ENCODE assay signal across 8 cellular contexts in the genomic region with DNA sequence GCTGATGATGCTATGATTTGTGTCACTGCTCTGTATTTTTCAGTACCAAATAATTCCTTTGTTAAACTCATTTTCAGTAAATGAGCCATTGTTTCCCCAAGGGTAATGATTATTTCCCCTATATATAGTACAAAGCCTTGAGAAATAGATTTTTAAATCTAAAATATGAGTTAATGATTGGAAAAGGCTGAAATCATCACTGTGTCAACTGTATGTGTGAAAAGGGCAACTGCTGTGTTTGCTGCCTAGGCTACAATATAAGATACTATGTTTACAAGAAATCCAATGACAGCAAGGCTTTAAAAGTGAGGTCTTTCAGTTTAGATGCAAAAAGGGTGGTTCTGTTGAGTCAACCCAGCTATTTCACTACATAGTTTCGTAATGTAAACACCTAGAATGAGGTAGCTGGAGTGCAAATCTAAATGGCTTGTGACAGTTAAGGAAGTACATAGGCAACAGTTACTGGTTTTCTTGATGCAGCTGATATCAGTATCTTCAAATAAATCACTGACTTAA. TPM values are rescaled to one million over a fixed set of nuclear protein-coding genes. Genes with fewer than 3 reads are reported as not detected.
A peak's percentile ranks its signal among the peaks of the same experiment; 100 is the strongest.
DNase-seq lines count a peak whose midpoint lies in the region; ATAC-seq, FAIRE-seq and TF ChIP-seq lines count a peak whose summit lies in the region.

No MANE protein-coding gene starts in this region.

- H3K4me3 ChIP-seq in A549 (no peak overlapping the region), right cardiac atrium (ENCODE audit: low read length) (no peak overlapping the region)

- H3K4me1 ChIP-seq in A549 (peaks cover 29% of the 10 kb centered on the region), right cardiac atrium (ENCODE audit: control insufficient read depth, insufficient read depth, low read length) (peaks cover 4% of the 10 kb centered on the region)

- no peaks in the 10 kb centered on the region for H3K36me3 Mint-ChIP-seq in activated T-helper 17 cell treated with anti-CD3 and anti-CD28 coated beads, Interleukin-2, amount 50 U/mL, for 72 hours (ENCODE audit: low read depth)

- peak overlapping the region; percentile 54 for H3K4me2 ChIP-seq in A549

- TF ChIP-seq EP300 in A549 (IDR thresholded peaks at IDR 0.05), result no peak

- H3K27ac ChIP-seq in A549 (no peak overlapping the region), right cardiac atrium (ENCODE audit: low read length) (no peak overlapping the region)

- H3K4me1 Mint-ChIP-seq in activated T-helper 17 cell treated with anti-CD3 and anti-CD28 coated beads, Interleukin-2, amount 50 U/mL, for 72 hours, result peaks cover 29% of the 10 kb centered on the region

- H3K9me3 ChIP-seq in A549 (no peaks in the 10 kb centered on the region), right cardiac atrium (ENCODE audit: control insufficient read depth, low read length) (no peaks in the 10 kb centered on the region)

- TF ChIP-seq CTCF in A549 (IDR thresholded peaks at IDR 0.05), result no peak

- CTCF ChIA-PET in A549 (lab: Yijun Ruan, JAX), result interaction anchor here (0.5 to 1.3 kb wide), 5 partner anchors 27 to 821 kb away, joined by 3 to 4 read pairs (median 3); no protein-coding TSS in a partner anchor
- CTCF ChIA-PET in HEK293T (lab: Yijun Ruan, JAX), result interaction anchor here (0.7 kb wide), 1 partner anchor 178 kb away, joined by 3 read pairs; no protein-coding TSS in a partner anchor

- POLR2A ChIA-PET in A549 (lab: Yijun Ruan, JAX) (interaction anchor here (2.6 kb wide), 1 partner anchor 17 kb away, joined by 10 read pairs; no protein-coding TSS in a partner anchor), HEK293T (lab: Yijun Ruan, JAX) (interaction anchor here (1.1 to 1.3 kb wide), 2 partner anchors 16 to 18 kb away, joined by 3 to 8 read pairs; no protein-coding TSS in a partner anchor)

- H3K9me3 Mint-ChIP-seq in activated T-helper 17 cell treated with anti-CD3 and anti-CD28 coated beads, Interleukin-2, amount 50 U/mL, for 72 hours, result no peaks in the 10 kb centered on the region

- no peaks in the 10 kb centered on the region for H3K27me3 ChIP-seq in right cardiac atrium (ENCODE audit: control insufficient read depth, insufficient read depth)

- H3K27ac Mint-ChIP-seq in activated T-helper 17 cell treated with anti-CD3 and anti-CD28 coated beads, Interleukin-2, amount 50 U/mL, for 72 hours, result peak overlapping the region; percentile 94

- 60% methylated on average over 1 of the region's 1 CpG for WGBS in A549 (ENCODE audit: missing lambda C conversion rate)
- 94% methylated on average over 1 of the region's 1 CpG for WGBS in right cardiac atrium

- ATAC-seq in A549, result peak; percentile 50 to 59; a peak in 3 of 6 replicates
- ATAC-seq in GM19043 (IDR thresholded peaks at IDR 0.05; ENCODE audit: low read depth, unreplicated experiment), result peak; percentile 86
- ATAC-seq in HG03108 (IDR thresholded peaks at IDR 0.05; ENCODE audit: unreplicated experiment), result peak; percentile 86
- ATAC-seq in activated T-helper 17 cell treated with anti-CD3 and anti-CD28 coated beads, Interleukin-2, amount 50 U/mL, for 72 hours (replicated peaks), result peak; percentile 94
- ATAC-seq in right cardiac atrium, result no peak

- H3K27me3 Mint-ChIP-seq in activated T-helper 17 cell treated with anti-CD3 and anti-CD28 coated beads, Interleukin-2, amount 50 U/mL, for 72 hours, result no peaks in the 10 kb centered on the region

- TF ChIP-seq RAD21 in A549 (conservative IDR thresholded peaks at IDR 0.05 in 1 of 2, IDR thresholded peaks at IDR 0.05 in 1 of 2), result no peak

- intact Hi-C loops in right cardiac atrium (cut with DNase I), result no loop called here

- DNase-seq in A549 (ENCODE audit: low read depth in 1 of 2, low spot score in 1 of 2) (peak in 1 of 2 experiments; percentile 62), pons (ENCODE audit: low spot score) (peak; percentile 65), UCSD-AML1 (lab: John Stamatoyannopoulos, UW; ENCODE audit: unreplicated experiment) (no peak), HEK293T (ENCODE audit: extremely low spot score) (no peak), right cardiac atrium (no peak)

- no peak for TF ChIP-seq POLR2A in A549 (IDR thresholded peaks at IDR 0.05; ENCODE audit: low read length)

- peak overlapping the region; percentile 41 for H3K4me3 Mint-ChIP-seq in activated T-helper 17 cell treated with anti-CD3 and anti-CD28 coated beads, Interleukin-2, amount 50 U/mL, for 72 hours

- FAIRE-seq in A549 (lab: Jason Lieb, UNC), result no peak

TF ChIP-seq in A549, 52 proteins besides CTCF, POLR2A, EP300 and RAD21:
- TF ChIP-seq FOXS1 (CRISPR knock-in tag; IDR thresholded peaks at IDR 0.05) (no peak), CEBPB (IDR thresholded peaks at IDR 0.05) (peak; percentile 30 to 47; a peak in 1 of 4 replicates), CHD4 (IDR thresholded peaks at IDR 0.05; ENCODE audit: borderline replicate concordance) (no peak), FOSL2 (IDR thresholded peaks at IDR 0.05) (no peak), FOSL2 (CRISPR knock-in tag; IDR thresholded peaks at IDR 0.05) (peak; percentile 20; the same call in 1 of the 2 replicates), RFX5 (IDR thresholded peaks at IDR 0.05) (no peak)

TF ChIP-seq in HEK293T, 16 proteins besides CTCF, POLR2A, EP300 and RAD21:
- TF ChIP-seq SP1 (IDR thresholded peaks at IDR 0.05) (no peak), FOXA1 (IDR thresholded peaks at IDR 0.05) (no peak), BHLHE40 (IDR thresholded peaks at IDR 0.05; ENCODE audit: borderline replicate concordance) (no peak)

RNA-seq across cellular contexts. Expression of a gene that starts 15.3 kb away (rescaled TPM):
- polyA plus RNA-seq in A549 (2011; rRNA removed), result 26.5 and 45.3 TPM in 2 replicates
- polyA plus RNA-seq in A549 (2012; cell fraction: cytosol; rRNA removed), result 7.2 and 10.6 TPM in 2 replicates
- 8.8 and 9.6 TPM in 2 replicates for polyA plus RNA-seq in A549 (2012; cell fraction: nucleus; rRNA removed)
- 10.8 to 11.9 TPM (median 11.8 TPM) in 3 replicates for polyA plus RNA-seq in A549 (2017; fragmentation: RNase III; extraction: RNeasy Plus Mini Kit Qiagen cat#74134 plus additional on column Dnase treatment)
- polyA minus RNA-seq in A549 (2011; rRNA and poly(A)+ RNA removed), result 44.9 and 46.3 TPM in 2 replicates
- 10 to 100 TPM in 1 of 2 donors, 1 to 10 TPM in 1; 8.2 to 11.6 TPM for total RNA-seq in activated T-helper 17 cell treated with anti-CD3 and anti-CD28 coated beads, Interleukin-2, amount 50 U/mL, for 72 hours
- 10 to 100 TPM; 21.4 to 28.1 (median 24.7) TPM for total RNA-seq in right cardiac atrium
- 11.7 TPM for polyA plus RNA-seq in right cardiac atrium

Comparison
In these comparisons a context has a peak if more than half of its experiments do, and no peak if none do; other contexts are left out.
1. ATAC-seq: peak in A549 (2 of 2), GM19043 (single experiment), HG03108 (single experiment) and activated T-helper 17 cell treated with anti-CD3 and anti-CD28 coated beads, Interleukin-2, amount 50 U/mL, for 72 hours (single experiment); none in right cardiac atrium (0 of 2).